In genomic region chr11:103202048-103202651, GRCh38 we compare ENCODE assay signal across 8 cellular contexts.
A peak's percentile ranks its signal among the peaks of the same experiment; 100 is the strongest.
DNase-seq lines count a peak whose midpoint lies in the region; ATAC-seq and TF ChIP-seq lines count a peak whose summit lies in the region.

No MANE protein-coding gene starts in this region.

- H3K4me1 ChIP-seq in naive thymus-derived CD4-positive, alpha-beta T cell (ENCODE audit: control insufficient read depth in 2 of 2, insufficient read depth in 2 of 2, low read length in 2 of 2), result no peaks in the 10 kb centered on the region

- POLR2A ChIA-PET in naive thymus-derived CD4-positive, alpha-beta T cell (lab: Charles Lee), result no interaction called here

- no peak for ATAC-seq in naive thymus-derived CD4-positive, alpha-beta T cell
- ATAC-seq in GM21576 (IDR thresholded peaks at IDR 0.05; ENCODE audit: unreplicated experiment) (no peak), GM21515 (IDR thresholded peaks at IDR 0.05; ENCODE audit: unreplicated experiment) (no peak)

- no peak overlapping the region for H3K4me3 Mint-ChIP-seq in naive thymus-derived CD4-positive, alpha-beta T cell

- H3K4me1 Mint-ChIP-seq in naive thymus-derived CD4-positive, alpha-beta T cell, result no peaks in the 10 kb centered on the region

- no peak overlapping the region for H3K27ac Mint-ChIP-seq in naive thymus-derived CD4-positive, alpha-beta T cell

- intact Hi-C loops in posterior cingulate gyrus (cut with DNase I), result loop anchor here (1.0 kb wide), 1 partner anchor 399 kb away; no protein-coding TSS in a partner anchor
- intact Hi-C loops in naive thymus-derived CD4-positive, alpha-beta T cell (cut with micrococcal nuclease), result loop anchor here (2.0 to 10.0 kb wide), 2 partner anchors 399 to 403 kb away; no protein-coding TSS in a partner anchor

- H3K9me3 Mint-ChIP-seq in naive thymus-derived CD4-positive, alpha-beta T cell, result no peaks in the 10 kb centered on the region

- no peaks in the 10 kb centered on the region for H3K27me3 Mint-ChIP-seq in naive thymus-derived CD4-positive, alpha-beta T cell

- no peak overlapping the region for H3K27ac ChIP-seq in SK-N-MC
- no peak overlapping the region for H3K27ac ChIP-seq in naive thymus-derived CD4-positive, alpha-beta T cell (ENCODE audit: low read depth, low read length)

- peaks cover 0 to 9% (median 3%) of the 10 kb centered on the region in 5 donors for H3K36me3 Mint-ChIP-seq in naive thymus-derived CD4-positive, alpha-beta T cell

- H3K4me3 ChIP-seq in HFF-Myc (replicated peaks; ENCODE audit: low read depth, low read length) (no peak overlapping the region), SK-N-MC (no peak overlapping the region)
- no peak overlapping the region for H3K4me3 ChIP-seq in naive thymus-derived CD4-positive, alpha-beta T cell (ENCODE audit: low read length)

- H3K9me3 ChIP-seq in SK-N-MC (ENCODE audit: low read depth, low read length), result no peaks in the 10 kb centered on the region
- no peaks in the 10 kb centered on the region for H3K9me3 ChIP-seq in naive thymus-derived CD4-positive, alpha-beta T cell (ENCODE audit: control insufficient read depth in 2 of 3, low read length in 3 of 3)

- CTCF ChIA-PET in naive thymus-derived CD4-positive, alpha-beta T cell (lab: Charles Lee), result no interaction called here

- no peaks in the 10 kb centered on the region for H3K27me3 ChIP-seq in naive thymus-derived CD4-positive, alpha-beta T cell (ENCODE audit: control insufficient read depth in 2 of 2, insufficient read depth in 2 of 2, low read length in 2 of 2)

- no peak overlapping the region for H3K9ac ChIP-seq in SK-N-MC (ENCODE audit: insufficient read length)

- TF ChIP-seq CTCF in HFF-Myc (IDR thresholded peaks at IDR 0.05; ENCODE audit: low read depth, low read length, missing control alignments), result peak; percentile 53

- H3K36me3 ChIP-seq in SK-N-MC (ENCODE audit: insufficient read depth, low read length), result peaks cover 48% of the 10 kb centered on the region
- H3K36me3 ChIP-seq in naive thymus-derived CD4-positive, alpha-beta T cell (ENCODE audit: control insufficient read depth in 2 of 3, insufficient read depth in 3 of 3, low read length in 3 of 3), result no peaks in the 10 kb centered on the region

- peak; percentile 58 for DNase-seq in AG20443 (ENCODE audit: low spot score)
- no peak for DNase-seq in HFF-Myc (ENCODE audit: extremely low read depth, low read depth)
- peak; percentile 26 for DNase-seq in SK-N-MC (ENCODE audit: low read depth, low spot score)
- DNase-seq in glomerular endothelial cell (ENCODE audit: extremely low read depth, low read depth, low spot score), result peak; percentile 50
- DNase-seq in posterior cingulate gyrus, result no peak
- DNase-seq in naive thymus-derived CD4-positive, alpha-beta T cell, result no peak

Comparison
In these comparisons a context has a peak if more than half of its experiments do, and no peak if none do; other contexts are left out.
1. DNase-seq: peak in AG20443 (single experiment), SK-N-MC (single experiment) and glomerular endothelial cell (single experiment); none in HFF-Myc (single experiment), posterior cingulate gyrus (0 of 10) and naive thymus-derived CD4-positive, alpha-beta T cell (0 of 9).